In the genomic region with DNA sequence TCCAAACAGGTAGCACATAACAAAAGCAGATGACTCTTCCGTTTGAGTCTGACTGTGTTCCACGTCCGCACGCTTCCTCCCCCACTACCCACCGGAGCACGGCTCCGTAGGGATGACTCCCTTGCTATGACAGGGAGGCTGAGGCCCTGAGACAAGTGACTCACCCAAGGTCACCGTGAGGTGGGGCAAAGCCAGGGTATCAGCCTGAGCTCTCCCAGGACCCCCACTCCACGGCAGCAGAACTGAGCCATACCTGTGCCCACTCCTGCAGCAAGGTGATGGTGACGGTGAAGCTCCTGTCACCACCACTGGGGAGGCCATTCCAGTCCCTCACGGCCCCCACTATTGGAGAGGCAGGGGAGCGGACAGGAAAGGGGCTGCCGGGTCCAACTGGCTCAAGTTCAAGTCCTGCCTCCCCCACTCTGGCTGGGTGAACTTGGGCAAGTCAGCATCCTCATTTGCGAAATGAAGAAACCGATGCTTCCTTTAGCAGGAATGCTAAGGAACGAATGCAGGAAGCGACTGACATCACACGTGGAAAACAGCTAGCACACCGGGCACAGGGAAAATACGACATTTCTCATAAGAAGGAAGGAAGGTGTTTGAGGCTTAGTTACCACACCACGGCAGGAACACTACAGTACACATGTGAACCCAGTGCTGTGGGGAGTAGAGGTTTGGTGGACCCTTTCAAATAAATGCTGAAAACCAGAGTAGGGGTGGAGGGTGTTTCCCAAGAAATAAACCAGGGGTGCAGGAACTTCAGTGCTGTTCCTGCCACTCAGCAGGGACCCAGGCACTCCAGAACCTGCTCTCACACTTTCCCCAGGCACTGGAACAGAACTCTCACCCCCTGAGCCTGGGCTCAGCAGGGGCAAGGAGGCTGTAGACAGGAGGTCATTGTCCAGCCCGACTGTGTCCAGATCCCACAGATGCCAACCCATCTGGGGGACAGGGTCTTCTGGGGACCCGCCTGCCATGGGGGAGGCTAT, we compare ENCODE assay signal across 15 cellular contexts. TPM values are rescaled to one million over a fixed set of nuclear protein-coding genes. Genes with fewer than 3 reads are reported as not detected.
DNase-seq lines count a peak whose midpoint lies in the region; ATAC-seq and TF ChIP-seq lines count a peak whose summit lies in the region.
"Had no signal": no experiment of that assay in that cellular context is flagged by ENCODE, and none has a peak within 500 bp of the region (broad histone marks: within the 10 kb centered on the region; RNA-seq: fewer than 3 reads in every experiment).

No MANE protein-coding gene starts in this region.

- H3K9ac ChIP-seq in mammary epithelial cell (ENCODE audit: insufficient read depth, low read length) (no peak overlapping the region), rectal smooth muscle tissue (ENCODE audit: low read length) (no peak overlapping the region)

- H3K9me3 Mint-ChIP-seq in CD8-positive, alpha-beta memory T cell, result no peaks in the 10 kb centered on the region

- CTCF ChIA-PET in mammary epithelial cell (lab: Charles Lee; ENCODE audit: low non-redundant PET), result no interaction called here
- CTCF ChIA-PET in CD8-positive, alpha-beta memory T cell (lab: Charles Lee), result interaction anchor here (1.0 to 1.6 kb wide), 2 partner anchors 13 to 122 kb away, joined by 3 to 4 read pairs; no protein-coding TSS in a partner anchor

- TF ChIP-seq CTCF in mammary epithelial cell (conservative IDR thresholded peaks at IDR 0.05 in 1 of 2, IDR thresholded peaks at IDR 0.05 in 1 of 2; ENCODE audit: extremely low read depth in 1 of 2, insufficient read depth in 1 of 2, low read depth in 1 of 2, low read length in 2 of 2) (no peak), heart right ventricle (IDR thresholded peaks at IDR 0.05) (no peak)

- H3K36me3 ChIP-seq in mammary epithelial cell (ENCODE audit: insufficient read depth, low read length) (no peaks in the 10 kb centered on the region), heart right ventricle (no peaks in the 10 kb centered on the region), rectal smooth muscle tissue (ENCODE audit: control insufficient read depth, insufficient read depth, low read length) (no peaks in the 10 kb centered on the region)
- H3K36me3 ChIP-seq in CD8-positive, alpha-beta memory T cell (ENCODE audit: insufficient read depth, low read length), result no peaks in the 10 kb centered on the region

- peak overlapping the region; percentile 24 for H3K27ac ChIP-seq in mammary epithelial cell (ENCODE audit: insufficient read depth, low read depth, low read length)
- H3K27ac ChIP-seq in heart right ventricle, result peak overlapping the region; percentile 78 to 92 (median 82)
- peak overlapping the region; percentile 59 for H3K27ac ChIP-seq in rectal smooth muscle tissue (ENCODE audit: low read depth, low read length)
- no peak overlapping the region for H3K27ac ChIP-seq in CD8-positive, alpha-beta memory T cell (ENCODE audit: low read depth, low read length)

- peak overlapping the region in 1 of 8 donors; percentile 91 for H3K27ac Mint-ChIP-seq in CD8-positive, alpha-beta memory T cell
- H3K27ac Mint-ChIP-seq: stimulated activated naive B cell treated with anti-CD40 and anti-IgM and Interleukin-4, amounts not matched to agents 10 μg/mL and 1 μg/mL and 100 μg/mL, for 72 hours had no signal

- intact Hi-C loops in mammary epithelial cell (cut with micrococcal nuclease), result no loop called here
- intact Hi-C loops in heart right ventricle (cut with DNase I), result loop anchor here in 2 of 10 donors (5.0 kb wide), 2 partner anchors 37 to 47 kb away; no protein-coding TSS in a partner anchor

- H3K4me1 ChIP-seq in mammary epithelial cell (ENCODE audit: insufficient read depth, low read length) (peaks cover 9% of the 10 kb centered on the region), heart right ventricle (peaks cover 11 to 28% (median 27%) of the 10 kb centered on the region in 9 donors), rectal smooth muscle tissue (ENCODE audit: control insufficient read depth, insufficient read depth, low read length) (no peaks in the 10 kb centered on the region)
- no peaks in the 10 kb centered on the region for H3K4me1 ChIP-seq in CD8-positive, alpha-beta memory T cell (ENCODE audit: insufficient read depth, low read length)

- H3K9me3 ChIP-seq in mammary epithelial cell (replicated peaks; ENCODE audit: insufficient read depth, low read length), result no peaks in the 10 kb centered on the region
- peaks cover 0 to 11% (median 0%) of the 10 kb centered on the region in 11 donors for H3K9me3 ChIP-seq in heart right ventricle
- H3K9me3 ChIP-seq in CD8-positive, alpha-beta memory T cell (ENCODE audit: low read length), result no peaks in the 10 kb centered on the region

- POLR2A ChIA-PET in CD8-positive, alpha-beta memory T cell (lab: Charles Lee), result no interaction called here

- H3K4me3 Mint-ChIP-seq in CD8-positive, alpha-beta memory T cell, result no peak overlapping the region
- H3K4me3 Mint-ChIP-seq: naive thymus-derived CD8-positive, alpha-beta T cell; stimulated activated naive B cell treated with anti-CD40 and anti-IgM and Interleukin-4, amounts not matched to agents 10 μg/mL and 1 μg/mL and 100 μg/mL, for 72 hours had no signal

- no peaks in the 10 kb centered on the region for H3K79me2 ChIP-seq in mammary epithelial cell (ENCODE audit: insufficient read depth, low read length)

- peaks cover 0 to 4% of the 10 kb centered on the region in 2 donors for H3K27me3 Mint-ChIP-seq in CD8-positive, alpha-beta memory T cell

- peak overlapping the region; percentile 76 for H2AFZ ChIP-seq in mammary epithelial cell (ENCODE audit: low read depth, low read length)

- H3K4me1 Mint-ChIP-seq in CD8-positive, alpha-beta memory T cell, result peaks cover 3 to 5% (median 5%) of the 10 kb centered on the region in 3 donors
- H3K4me1 Mint-ChIP-seq: stimulated activated naive B cell treated with anti-CD40 and anti-IgM and Interleukin-4, amounts not matched to agents 10 μg/mL and 1 μg/mL and 100 μg/mL, for 72 hours had no signal

- no peaks in the 10 kb centered on the region for H4K20me1 ChIP-seq in mammary epithelial cell (ENCODE audit: insufficient read depth, low read length)

- DNase-seq in Caki2 (ENCODE audit: low read depth) (peak; percentile 49), mammary epithelial cell (no peak), heart right ventricle (no peak), pons (ENCODE audit: low spot score) (no peak), NAMALWA (ENCODE audit: low spot score) (no peak)
- DNase-seq in CD8-positive, alpha-beta memory T cell, result no peak
- DNase-seq: activated CD4-positive, alpha-beta T cell treated with anti-CD3 and anti-CD28 coated beads, Interleukin-2, amount 50 U/mL, for 1 hour; activated naive CD4-positive, alpha-beta T cell treated with anti-CD3 and anti-CD28 coated beads, Interleukin-2, amount 50 U/mL, for 16 hours; effector CD4-positive, alpha-beta T cell; naive thymus-derived CD8-positive, alpha-beta T cell; NCI-H1105; stimulated activated naive B cell treated with anti-CD40 and anti-IgM and Interleukin-4, amounts not matched to agents 10 μg/mL and 1 μg/mL and 100 μg/mL, for 72 hours; SW 1271 had no signal

- BruUV-seq in mammary epithelial cell (replicated peaks; lab: Mats Ljungman, UMichigan), result no TSS peak

- in situ Hi-C loops in Caki2 (cut with HindIII; ENCODE audit: low pct_unique_long_range_greater_than_20kb, low sequenced_read_pairs) (no loop called here), mammary epithelial cell (cut with MboI; ENCODE audit: low sequenced_read_pairs in 2 of 2) (no loop called here)

- ATAC-seq in heart right ventricle, result peak; percentile 1 to 58 (median 25)
- no peak for ATAC-seq in HG03095 (IDR thresholded peaks at IDR 0.05; ENCODE audit: unreplicated experiment)
- ATAC-seq: naive thymus-derived CD8-positive, alpha-beta T cell; stimulated activated naive B cell treated with anti-CD40 and anti-IgM and Interleukin-4, amounts not matched to agents 10 μg/mL and 1 μg/mL and 100 μg/mL, for 72 hours had no signal

- dilution Hi-C loops in mammary epithelial cell (cut with HindIII; ENCODE audit: low sequenced_read_pairs), result loop anchor here (5.0 kb wide), 3 partner anchors 52 to 132 kb away; partner anchors contain the start of gene RPL3

- H3K27me3 ChIP-seq in mammary epithelial cell (ENCODE audit: insufficient read depth, low read length), result no peaks in the 10 kb centered on the region
- H3K27me3 ChIP-seq in heart right ventricle, result no peaks in the 10 kb centered on the region
- H3K27me3 ChIP-seq in rectal smooth muscle tissue (ENCODE audit: control insufficient read depth, insufficient read depth, low read length), result no peaks in the 10 kb centered on the region
- no peaks in the 10 kb centered on the region for H3K27me3 ChIP-seq in CD8-positive, alpha-beta memory T cell (ENCODE audit: insufficient read depth, low read length, poor library complexity, severe bottlenecking)

- H3K36me3 Mint-ChIP-seq in CD8-positive, alpha-beta memory T cell, result peaks cover 0 to 6% (median 1%) of the 10 kb centered on the region in 3 donors
- H3K36me3 Mint-ChIP-seq: naive thymus-derived CD8-positive, alpha-beta T cell had no signal

- no peak overlapping the region for H3K4me3 ChIP-seq in mammary epithelial cell (replicated peaks in 1 of 3; ENCODE audit: insufficient read depth in 1 of 3, low read depth in 2 of 3, low read length in 3 of 3)
- H3K4me3 ChIP-seq in heart right ventricle, result no peak overlapping the region
- H3K4me3 ChIP-seq in rectal smooth muscle tissue (ENCODE audit: low read length), result no peak overlapping the region
- H3K4me3 ChIP-seq in CD8-positive, alpha-beta memory T cell (ENCODE audit: low read length), result no peak overlapping the region

- 85% methylated on average over 18 of the region's 23 CpGs for WGBS in mammary epithelial cell (ENCODE audit: low coverage, missing lambda C conversion rate)
- WGBS in heart right ventricle, 2 donors, result 60 to 64% methylated on average over 23 of the region's 23 CpGs

- no peak overlapping the region for H3K4me2 ChIP-seq in mammary epithelial cell (ENCODE audit: insufficient read depth, low read depth, low read length)

RNA-seq across cellular contexts. Expression of gene CBX7, which starts 32.4 kb away (rescaled TPM):
- 27.4 and 36.0 TPM in 2 replicates for total RNA-seq in Caki2 (2014; rRNA removed; shearing (Covaris generic); ENCODE audit: low replicate concordance)
- total RNA-seq in mammary epithelial cell (1 to 10 TPM; 3.2 to 4.3 TPM), heart right ventricle (10 to 100 TPM; 48.8 to 85.8 (median 76.3) TPM)
- polyA plus RNA-seq in mammary epithelial cell (1.4 TPM), heart right ventricle (10 to 100 TPM; 34.5 to 36.3 TPM)
- polyA minus RNA-seq in mammary epithelial cell, result 1.9 TPM
- total RNA-seq in CD8-positive, alpha-beta memory T cell, result 10 to 100 TPM; 26.1 to 26.4 TPM
- 29.7 TPM for polyA plus RNA-seq in CD8-positive, alpha-beta memory T cell

RNA-seq across cellular contexts. Expression of gene PDGFB, which starts 59.9 kb away (rescaled TPM):
- 20.9 and 37.3 TPM in 2 replicates for total RNA-seq in Caki2 (2014; rRNA removed; shearing (Covaris generic); ENCODE audit: low replicate concordance)
- total RNA-seq in mammary epithelial cell, result 10 to 100 TPM; 11.2 to 29.2 TPM
- 9.1 TPM for polyA plus RNA-seq in mammary epithelial cell
- polyA minus RNA-seq in mammary epithelial cell, result 32.0 TPM
- total RNA-seq in heart right ventricle, result 10 to 100 TPM in 9 of 10 donors, 1 to 10 TPM in 1; 9.9 to 45.6 (median 18.5) TPM
- polyA plus RNA-seq in heart right ventricle, result 10 to 100 TPM; 14.5 to 19.1 TPM
- 1 to 10 TPM; 2.3 to 3.0 TPM for total RNA-seq in CD8-positive, alpha-beta memory T cell
- 18.2 TPM for polyA plus RNA-seq in CD8-positive, alpha-beta memory T cell
